ENCODE assay signal across 11 cellular contexts in genomic region chr13:50244355-50244912, GRCh38.
DNase-seq lines count a peak whose midpoint lies in the region; ATAC-seq, FAIRE-seq and TF ChIP-seq lines count a peak whose summit lies in the region.
"Had no signal": no experiment of that assay in that cellular context is flagged by ENCODE, and none has a peak within 500 bp of the region (broad histone marks: within the 10 kb centered on the region; RNA-seq: fewer than 3 reads in every experiment).

No MANE protein-coding gene starts in this region.

- peaks cover 34% of the 10 kb centered on the region for H3K4me1 Mint-ChIP-seq in activated CD4-positive, alpha-beta T cell treated with anti-CD3 and anti-CD28 coated beads, Interleukin-2, amount 10 ng/mL, durations not matched to agents 24 days and 14 days
- peaks cover 23% of the 10 kb centered on the region for H3K4me1 Mint-ChIP-seq in activated CD4-positive, alpha-beta T cell treated with anti-CD3 and anti-CD28 coated beads, Interleukin-2, amount 10 ng/mL, durations not matched to agents 7 days and 5 days

- H3K9me3 ChIP-seq in GM12878 (replicated peaks; ENCODE audit: control insufficient read depth, insufficient read depth, low read length) (peaks cover 2% of the 10 kb centered on the region; the same call in 1 of the 3 replicates), smooth muscle cell (replicated peaks; ENCODE audit: low read depth) (no peaks in the 10 kb centered on the region)
- H3K9me3 ChIP-seq: body of pancreas, uterus had no signal

- FAIRE-seq in GM12878 (lab: Jason Lieb, UNC) = no peak

- peak overlapping the region; percentile 44; the same call in 1 of the 2 replicates for H3K4me2 ChIP-seq in GM12878 (ENCODE audit: control insufficient read depth, insufficient read depth)
- H3K4me2 ChIP-seq in smooth muscle cell = peak overlapping the region; percentile 44

- H3K27me3 ChIP-seq in GM12878 (replicated peaks in 1 of 2; ENCODE audit: control insufficient read depth in 2 of 2, insufficient read depth in 2 of 2, low read length in 1 of 2) (no peaks in the 10 kb centered on the region), smooth muscle cell (ENCODE audit: low read depth) (no peaks in the 10 kb centered on the region)
- H3K27me3 ChIP-seq: body of pancreas, uterus had no signal

- in situ Hi-C loops in GM12878 (cut with MboI) = no loop called here

- POLR2A ChIA-PET in activated CD4-positive, alpha-beta T cell treated with anti-CD3 and anti-CD28 coated beads, Interleukin-2, amount 10 ng/mL, durations not matched to agents 7 days and 5 days (lab: Charles Lee) = interaction anchor here (1.0 kb wide), 1 partner anchor 21 kb away, joined by 3 read pairs; no protein-coding TSS in a partner anchor
- POLR2A ChIA-PET in GM12878 (lab: Charles Lee) = interaction anchor here (0.6 kb wide), 1 partner anchor 86 kb away, joined by 3 read pairs; no protein-coding TSS in a partner anchor

- 40% methylated on average over 8 of the region's 8 CpGs for WGBS in GM12878 (ENCODE audit: insufficient coverage, insufficient replicate concordance, low lambda C conversion rate, missing lambda C conversion rate)
- 39% methylated on average over 8 of the region's 8 CpGs for WGBS in smooth muscle cell (ENCODE audit: low lambda C conversion rate)

- H3K79me2 ChIP-seq in GM12878 (ENCODE audit: control insufficient read depth, insufficient read depth, low read length) (no peaks in the 10 kb centered on the region), smooth muscle cell (ENCODE audit: low read depth) (no peaks in the 10 kb centered on the region)

- RAD21 ChIA-PET in GM12878 (lab: Charles Lee; ENCODE audit: unreplicated experiment) = no interaction called here

- H3K27me3 Mint-ChIP-seq in activated CD4-positive, alpha-beta T cell treated with anti-CD3 and anti-CD28 coated beads, Interleukin-2, amount 10 ng/mL, durations not matched to agents 24 days and 14 days = peaks cover 30% of the 10 kb centered on the region
- H3K27me3 Mint-ChIP-seq in activated CD4-positive, alpha-beta T cell treated with anti-CD3 and anti-CD28 coated beads, Interleukin-2, amount 10 ng/mL, durations not matched to agents 7 days and 5 days = peaks cover 37% of the 10 kb centered on the region

- H3K36me3 ChIP-seq in GM12878 (ENCODE audit: control insufficient read depth in 2 of 2, insufficient read depth in 2 of 2, low read length in 1 of 2) = no peaks in the 10 kb centered on the region
- H3K36me3 ChIP-seq in smooth muscle cell (ENCODE audit: low read depth) = no peaks in the 10 kb centered on the region
- H3K36me3 ChIP-seq: uterus had no signal

- peak overlapping the region; percentile 41 for H3K4me3 Mint-ChIP-seq in activated CD4-positive, alpha-beta T cell treated with anti-CD3 and anti-CD28 coated beads, Interleukin-2, amount 10 ng/mL, durations not matched to agents 24 days and 14 days
- H3K4me3 Mint-ChIP-seq in activated CD4-positive, alpha-beta T cell treated with anti-CD3 and anti-CD28 coated beads, Interleukin-2, amount 10 ng/mL, durations not matched to agents 7 days and 5 days = no peak overlapping the region

- no peak overlapping the region for H3K9ac ChIP-seq in GM12878 (ENCODE audit: control insufficient read depth, insufficient read depth, low read length)
- H3K9ac ChIP-seq in smooth muscle cell (ENCODE audit: low read depth) = peak overlapping the region; percentile 11

- SMC1A ChIA-PET in GM12878 (lab: Charles Lee; ENCODE audit: uncharacterized antibody, unreplicated experiment) = no interaction called here

- peaks cover 5% of the 10 kb centered on the region for H3F3A ChIP-seq in smooth muscle cell (ENCODE audit: low read depth)

- H3K27ac ChIP-seq in GM12878 (ENCODE audit: control insufficient read depth, insufficient read depth) = no peak overlapping the region
- peak overlapping the region; percentile 75 for H3K27ac ChIP-seq in smooth muscle cell (ENCODE audit: low read depth)
- H3K27ac ChIP-seq: foreskin keratinocyte, uterus had no signal

- intact Hi-C loops in activated CD4-positive, alpha-beta T cell treated with anti-CD3 and anti-CD28 coated beads, Interleukin-2, amount 10 ng/mL, durations not matched to agents 24 days and 14 days (cut with micrococcal nuclease) = loop anchor here (2.0 to 10.0 kb wide), 2 partner anchors 162 to 560 kb away; no protein-coding TSS in a partner anchor
- intact Hi-C loops in GM12878 (cut with micrococcal nuclease; ENCODE audit: unreplicated experiment) = loop anchor here (2.0 kb wide), 1 partner anchor 122 kb away; no protein-coding TSS in a partner anchor

- no peak for TF ChIP-seq POLR2A in GM12878 (IDR thresholded peaks at IDR 0.05; ENCODE audit: low read depth, low read length)

- H4K20me1 ChIP-seq in GM12878 (ENCODE audit: control insufficient read depth, insufficient read depth) (no peaks in the 10 kb centered on the region), smooth muscle cell (ENCODE audit: low read depth) (no peaks in the 10 kb centered on the region)

- no peak for DNase-seq in activated CD4-positive, alpha-beta T cell treated with anti-CD3 and anti-CD28 coated beads, Interleukin-2, amount 10 ng/mL, durations not matched to agents 24 days and 14 days
- DNase-seq in activated CD4-positive, alpha-beta T cell treated with anti-CD3 and anti-CD28 coated beads, Interleukin-2, amount 10 ng/mL, durations not matched to agents 7 days and 5 days = no peak
- DNase-seq in GM12878 (ENCODE audit: low read depth, low spot score) (no peak), smooth muscle cell (lab: John Stamatoyannopoulos, UW; ENCODE audit: unreplicated experiment) (no peak), DMS 273 (lab: John Stamatoyannopoulos, UW; ENCODE audit: unreplicated experiment) (no peak), AG20443 (ENCODE audit: low spot score) (no peak)
- no peak for DNase-seq in stimulated activated CD8-positive, alpha-beta memory T cell treated with anti-CD3 and anti-CD28 coated beads, Interleukin-4, amount 100 ng/mL, for 48 hours
- DNase-seq: uterus had no signal

- H3K36me3 Mint-ChIP-seq in activated CD4-positive, alpha-beta T cell treated with anti-CD3 and anti-CD28 coated beads, Interleukin-2, amount 10 ng/mL, durations not matched to agents 24 days and 14 days (ENCODE audit: low read depth) = no peaks in the 10 kb centered on the region
- peaks cover 3% of the 10 kb centered on the region for H3K36me3 Mint-ChIP-seq in activated CD4-positive, alpha-beta T cell treated with anti-CD3 and anti-CD28 coated beads, Interleukin-2, amount 10 ng/mL, durations not matched to agents 7 days and 5 days (ENCODE audit: low read depth)

- H3K9me3 Mint-ChIP-seq in activated CD4-positive, alpha-beta T cell treated with anti-CD3 and anti-CD28 coated beads, Interleukin-2, amount 10 ng/mL, durations not matched to agents 24 days and 14 days = peaks cover 13% of the 10 kb centered on the region
- peaks cover 3% of the 10 kb centered on the region for H3K9me3 Mint-ChIP-seq in activated CD4-positive, alpha-beta T cell treated with anti-CD3 and anti-CD28 coated beads, Interleukin-2, amount 10 ng/mL, durations not matched to agents 7 days and 5 days

- TF ChIP-seq RAD21 in GM12878 (IDR thresholded peaks at IDR 0.05; ENCODE audit: insufficient read depth, low read depth, low read length) = no peak

- H3K27ac Mint-ChIP-seq in activated CD4-positive, alpha-beta T cell treated with anti-CD3 and anti-CD28 coated beads, Interleukin-2, amount 10 ng/mL, durations not matched to agents 24 days and 14 days = peak overlapping the region; percentile 73
- no peak overlapping the region for H3K27ac Mint-ChIP-seq in activated CD4-positive, alpha-beta T cell treated with anti-CD3 and anti-CD28 coated beads, Interleukin-2, amount 10 ng/mL, durations not matched to agents 7 days and 5 days

- TF ChIP-seq CTCF in GM12878 (IDR thresholded peaks at IDR 0.05 in 2 of 3, conservative IDR thresholded peaks at IDR 0.05 in 1 of 3; ENCODE audit: control insufficient read depth in 2 of 3, extremely low read depth in 1 of 3, insufficient read depth in 1 of 3, low read depth in 3 of 3, low read length in 3 of 3) (no peak), smooth muscle cell (IDR thresholded peaks at IDR 0.05; ENCODE audit: borderline replicate concordance, insufficient read depth, poor library complexity, severe bottlenecking) (no peak)

- H3K4me3 ChIP-seq in GM12878 (no peak overlapping the region), smooth muscle cell (no peak overlapping the region)
- H3K4me3 ChIP-seq: body of pancreas, uterus had no signal

- CTCF ChIA-PET in activated CD4-positive, alpha-beta T cell treated with anti-CD3 and anti-CD28 coated beads, Interleukin-2, amount 10 ng/mL, durations not matched to agents 7 days and 5 days (lab: Charles Lee) = interaction anchor here (1.1 kb wide), 1 partner anchor 8 kb away, joined by 4 read pairs; no protein-coding TSS in a partner anchor
- CTCF ChIA-PET in GM12878 (lab: Yijun Ruan, JAX) = no interaction called here

- no peak overlapping the region for H2AFZ ChIP-seq in GM12878 (ENCODE audit: control insufficient read depth, low read depth, low read length)
- no peak overlapping the region for H2AFZ ChIP-seq in smooth muscle cell (ENCODE audit: low read depth)

- TF ChIP-seq EP300 in GM12878 (IDR thresholded peaks at IDR 0.05; ENCODE audit: borderline replicate concordance in 1 of 2, control insufficient read depth in 1 of 2, low read depth in 2 of 2, low read length in 2 of 2) = no peak

- H3K4me1 ChIP-seq in GM12878 (ENCODE audit: control insufficient read depth, insufficient read depth, low read length) = peaks cover 9% of the 10 kb centered on the region
- H3K4me1 ChIP-seq in smooth muscle cell (ENCODE audit: low read depth) = no peaks in the 10 kb centered on the region
- H3K4me1 ChIP-seq: body of pancreas, foreskin keratinocyte, uterus had no signal

- no TSS peak for BruUV-seq in GM12878 (replicated peaks; lab: Mats Ljungman, UMichigan)

- ATAC-seq in HG02938 (IDR thresholded peaks at IDR 0.05; ENCODE audit: unreplicated experiment) (peak; percentile 15), GM12878 (no peak; the same call in 2 of the 3 replicates)

TF ChIP-seq in GM12878, 131 proteins besides CTCF, POLR2A, EP300 and RAD21 (continues in another document):
- TF ChIP-seq IRF5 (IDR thresholded peaks at IDR 0.05; ENCODE audit: borderline replicate concordance) (no peak), BMI1 (IDR thresholded peaks at IDR 0.05; ENCODE audit: borderline replicate concordance) (no peak), SUZ12 (IDR thresholded peaks at IDR 0.05; ENCODE audit: unreplicated experiment) (no peak), SUPT20H (IDR thresholded peaks at IDR 0.05; ENCODE audit: borderline replicate concordance, control insufficient read depth, low read depth, low read length) (no peak)
